29 cellular contexts compared by ENCODE assay signal in the genomic region with DNA sequence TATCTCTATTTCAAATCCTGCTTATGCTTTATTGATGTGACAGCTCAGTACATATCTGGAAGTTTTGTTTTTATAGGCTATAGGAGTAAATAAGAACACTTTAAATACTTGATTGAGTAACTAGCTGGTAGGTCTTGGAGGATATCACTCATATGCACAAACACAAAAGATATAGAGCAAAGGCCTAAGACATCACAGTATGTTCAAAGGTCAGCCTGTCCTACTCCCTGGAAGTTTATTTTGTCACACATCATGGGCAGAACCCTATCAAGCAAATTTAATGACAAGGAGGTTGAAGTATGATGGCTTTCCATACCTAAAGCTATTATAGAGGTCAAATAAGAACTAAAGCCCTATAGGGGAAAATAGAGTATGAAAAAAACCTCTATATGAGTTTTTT.
"Had no signal": no experiment of that assay in that cellular context is flagged by ENCODE, and none has a peak within 500 bp of the region (broad histone marks: within the 10 kb centered on the region; RNA-seq: fewer than 3 reads in every experiment).

No MANE protein-coding gene starts in this region.

- H3K4me1 Mint-ChIP-seq: endodermal cell had no signal

- H3K27ac ChIP-seq: colonic mucosa, coronary artery, dorsolateral prefrontal cortex, epithelial cell of prostate, esophagus muscularis mucosa, esophagus squamous epithelium, foreskin keratinocyte, gastrocnemius medialis, gastroesophageal sphincter, heart left ventricle, heart right ventricle had no signal

- DNase-seq: colonic mucosa; cortex of kidney; dermis blood vessel endothelial cell; dorsolateral prefrontal cortex; effector CD4-positive, alpha-beta T cell; effector CD8-positive, alpha-beta T cell; effector memory CD4-positive, alpha-beta T cell; effector memory CD8-positive, alpha-beta T cell; endodermal cell; erythroblast; esophagus squamous epithelium; foreskin fibroblast; foreskin keratinocyte; foreskin melanocyte; gastrocnemius medialis; glutamatergic neuron; head of caudate nucleus; heart left ventricle; heart right ventricle had no signal

- H3K4me1 ChIP-seq: colonic mucosa, esophagus muscularis mucosa, esophagus squamous epithelium, foreskin keratinocyte, gastrocnemius medialis, gastroesophageal sphincter, heart left ventricle, heart right ventricle had no signal

- FAIRE-seq: colon, endometrium, endothelial cell of umbilical vein, frontal cortex had no signal

- H3K9me3 ChIP-seq: colonic mucosa, esophagus squamous epithelium, gastrocnemius medialis had no signal

- H3K27me3 Mint-ChIP-seq: dendritic cell treated with granulocyte-macrophage colony-stimulating factor and Interleukin-4, amounts not matched to agents 40 ng/mL and 50 ng/mL, for 4 days had no signal

- H3K4me3 Mint-ChIP-seq: dendritic cell treated with granulocyte-macrophage colony-stimulating factor and Interleukin-4, amounts not matched to agents 40 ng/mL and 50 ng/mL, for 4 days; effector memory CD8-positive, alpha-beta T cell; endodermal cell had no signal

- H3K36me3 ChIP-seq: colonic mucosa, esophagus muscularis mucosa, esophagus squamous epithelium, gastrocnemius medialis, gastroesophageal sphincter, heart left ventricle, heart right ventricle had no signal

- H3K27me3 ChIP-seq: colonic mucosa, dorsolateral prefrontal cortex, esophagus muscularis mucosa, esophagus squamous epithelium, foreskin keratinocyte, gastrocnemius medialis, heart right ventricle had no signal

- ATAC-seq: effector memory CD8-positive, alpha-beta T cell; esophagus mucosa; foreskin keratinocyte; gastrocnemius medialis; gastroesophageal sphincter; heart left ventricle; heart right ventricle had no signal

- H3K4me3 ChIP-seq: colonic mucosa, coronary artery, dorsolateral prefrontal cortex, esophagus muscularis mucosa, esophagus squamous epithelium, gastrocnemius medialis, gastroesophageal sphincter, heart left ventricle, heart right ventricle had no signal

- H3K27ac Mint-ChIP-seq: dendritic cell treated with granulocyte-macrophage colony-stimulating factor and Interleukin-4, amounts not matched to agents 40 ng/mL and 50 ng/mL, for 4 days; effector memory CD8-positive, alpha-beta T cell; endodermal cell had no signal

- H3K9me3 Mint-ChIP-seq: dendritic cell treated with granulocyte-macrophage colony-stimulating factor and Interleukin-4, amounts not matched to agents 40 ng/mL and 50 ng/mL, for 4 days; effector memory CD8-positive, alpha-beta T cell had no signal
